9 cellular contexts compared by ENCODE assay signal in genomic region chr11:128052912-128053641, GRCh38.
DNase-seq lines count a peak whose midpoint lies in the region; TF ChIP-seq lines count a peak whose summit lies in the region.
"Had no signal": no experiment of that assay in that cellular context is flagged by ENCODE, and none has a peak within 500 bp of the region (broad histone marks: within the 10 kb centered on the region; RNA-seq: fewer than 3 reads in every experiment).

No MANE protein-coding gene starts in this region.

- no peaks in the 10 kb centered on the region for H3K36me3 Mint-ChIP-seq in brain

- intact Hi-C loops in spleen (cut with DNase I; ENCODE audit: low total_unique reads), result no loop called here

- DNase-seq in NCI-H526 (lab: John Stamatoyannopoulos, UW), result peak; percentile 29 to 35
- DNase-seq in NCI-H526 treated with DMSO at 0.1 percent for 48 hours (lab: John Stamatoyannopoulos, UW), result no peak
- peak; percentile 26 for DNase-seq in MG63
- no peak for DNase-seq in spleen
- DNase-seq in NCI-H524 (lab: John Stamatoyannopoulos, UW), result no peak
- no peak for DNase-seq in HUDEP-2 (lab: John Stamatoyannopoulos, UW; ENCODE audit: unreplicated experiment in 76 of 76)
- DNase-seq in superior temporal gyrus (ENCODE audit: extremely low spot score), result no peak
- DNase-seq: NCI-H1436 treated with DMSO at 0.1 percent for 48 hours had no signal

- H3K4me3 Mint-ChIP-seq in brain, result peak overlapping the region in 1 of 5 experiments; percentile 32

- H3K27me3 Mint-ChIP-seq in brain, result peaks cover 2% of the 10 kb centered on the region

- H3K9me3 ChIP-seq in MG63, result no peaks in the 10 kb centered on the region
- H3K9me3 ChIP-seq in spleen, result no peaks in the 10 kb centered on the region

- H3K36me3 ChIP-seq in MG63 (no peaks in the 10 kb centered on the region), spleen (no peaks in the 10 kb centered on the region)

- H3K4me1 Mint-ChIP-seq in brain, result peaks cover 11% of the 10 kb centered on the region

- 20 to 34% (median 31%) methylated on average over 2 of the region's 2 CpGs for WGBS in spleen, 5 donors

- H3K27ac Mint-ChIP-seq in brain, result peak overlapping the region in 3 of 5 experiments; percentile 5 to 37 (median 11)

- no peak for TF ChIP-seq POLR2A in spleen (IDR thresholded peaks at IDR 0.05)

- H3K4me1 ChIP-seq in spleen, result peaks cover 8 to 45% (median 38%) of the 10 kb centered on the region in 6 donors

- no peak overlapping the region for H3K4me3 ChIP-seq in MG63
- no peak overlapping the region for H3K4me3 ChIP-seq in spleen

- H3K9me3 Mint-ChIP-seq in brain, result peaks cover 0 to 4% (median 0%) of the 10 kb centered on the region in 5 experiments

- H3K27me3 ChIP-seq in MG63 (no peaks in the 10 kb centered on the region), spleen (replicated peaks in 1 of 7) (no peaks in the 10 kb centered on the region)

- H3K27ac ChIP-seq in spleen, result peak overlapping the region in 5 of 8 donors; percentile 1 to 72 (median 70)

- TF ChIP-seq CTCF in brain (conservative IDR thresholded peaks at IDR 0.05) (no peak), spleen (IDR thresholded peaks at IDR 0.05 in 8 of 11, conservative IDR thresholded peaks at IDR 0.05 in 3 of 11) (no peak)

Comparison
In these comparisons a context has a peak if more than half of its experiments do, and no peak if none do; other contexts are left out.
1. DNase-seq: peak in NCI-H526 (2 of 2) and MG63 (single experiment); none in NCI-H526 treated with DMSO at 0.1 percent for 48 hours (single experiment), spleen (single experiment), NCI-H524 (0 of 2), HUDEP-2 (0 of 76) and superior temporal gyrus (single experiment).